Comparison of ENCODE assay signal across 2 cellular contexts in genomic region chr19:56191711-56192110, GRCh38.
"Had no signal": no experiment of that assay in that cellular context is flagged by ENCODE, and none has a peak within 500 bp of the region (broad histone marks: within the 10 kb centered on the region; RNA-seq: fewer than 3 reads in every experiment).

No MANE protein-coding gene starts in this region.

- DNase-seq: GDM1, GF-D8 had no signal
